Comparison of ENCODE assay signal across 22 cellular contexts in genomic region chr2:122863516-122863915, GRCh38.
DNase-seq lines count a peak whose midpoint lies in the region; ATAC-seq, FAIRE-seq and TF ChIP-seq lines count a peak whose summit lies in the region.
"Had no signal": no experiment of that assay in that cellular context is flagged by ENCODE, and none has a peak within 500 bp of the region (broad histone marks: within the 10 kb centered on the region; RNA-seq: fewer than 3 reads in every experiment).

No MANE protein-coding gene starts in this region.

- TF ChIP-seq RAD21 in GM12878 (IDR thresholded peaks at IDR 0.05; ENCODE audit: insufficient read depth, low read depth, low read length), result no peak

- H3K9ac ChIP-seq in GM12878 (ENCODE audit: control insufficient read depth, insufficient read depth, low read length), result no peak overlapping the region

- no peaks in the 10 kb centered on the region for H3K4me1 ChIP-seq in GM12878 (ENCODE audit: control insufficient read depth, insufficient read depth, low read length)
- no peaks in the 10 kb centered on the region for H3K4me1 ChIP-seq in body of pancreas
- H3K4me1 ChIP-seq in CD8-positive, alpha-beta T cell (ENCODE audit: insufficient read depth, low read length), result no peaks in the 10 kb centered on the region
- H3K4me1 ChIP-seq: psoas muscle had no signal

- RAD21 ChIA-PET in GM12878 (lab: Charles Lee; ENCODE audit: unreplicated experiment), result interaction anchor here (0.9 to 1.8 kb wide), 6 partner anchors 10 to 124 kb away, joined by 3 to 4 read pairs (median 4); no protein-coding TSS in a partner anchor

- H3K4me3 ChIP-seq in GM12878 (no peak overlapping the region), body of pancreas (no peak overlapping the region)
- H3K4me3 ChIP-seq in CD8-positive, alpha-beta T cell (ENCODE audit: low read depth, low read length), result no peak overlapping the region
- H3K4me3 ChIP-seq: dorsolateral prefrontal cortex, psoas muscle, smooth muscle cell had no signal

- CTCF ChIA-PET in GM12878 (lab: Yijun Ruan, JAX), result interaction anchor here (1.0 kb wide), 1 partner anchor 8 kb away, joined by 3 read pairs; no protein-coding TSS in a partner anchor
- CTCF ChIA-PET in CD8-positive, alpha-beta T cell (lab: Charles Lee), result no interaction called here

- no peaks in the 10 kb centered on the region for H3K27me3 Mint-ChIP-seq in CD8-positive, alpha-beta T cell (ENCODE audit: low read depth)
- H3K27me3 Mint-ChIP-seq: T-helper 17 cell had no signal

- H3K9me3 ChIP-seq in GM12878 (replicated peaks; ENCODE audit: control insufficient read depth, insufficient read depth, low read length), result no peaks in the 10 kb centered on the region
- H3K9me3 ChIP-seq in body of pancreas, result no peaks in the 10 kb centered on the region
- no peaks in the 10 kb centered on the region for H3K9me3 ChIP-seq in CD8-positive, alpha-beta T cell (ENCODE audit: low read length)
- H3K9me3 ChIP-seq: psoas muscle had no signal

- no peaks in the 10 kb centered on the region for H4K20me1 ChIP-seq in GM12878 (ENCODE audit: control insufficient read depth, insufficient read depth)

- peaks cover 7% of the 10 kb centered on the region for H3K9me3 Mint-ChIP-seq in CD8-positive, alpha-beta T cell
- H3K9me3 Mint-ChIP-seq: nephron progenitor cell had no signal

- TF ChIP-seq EP300 in GM12878 (IDR thresholded peaks at IDR 0.05; ENCODE audit: borderline replicate concordance in 1 of 2, control insufficient read depth in 1 of 2, low read depth in 2 of 2, low read length in 2 of 2), result peak; percentile 40 to 48; a peak in 1 of 4 replicates

- ATAC-seq in GM19468 (IDR thresholded peaks at IDR 0.05; ENCODE audit: extremely low read depth, unreplicated experiment), result peak; percentile 62
- ATAC-seq in HG03060 (IDR thresholded peaks at IDR 0.05; ENCODE audit: low read depth, unreplicated experiment), result peak; percentile 53
- ATAC-seq in GM12878, result peak; percentile 89
- ATAC-seq in body of pancreas, result no peak
- ATAC-seq in CD8-positive, alpha-beta T cell, result no peak
- ATAC-seq: HCT116, psoas muscle, T-helper 17 cell had no signal

- intact Hi-C loops in GM12878 (cut with micrococcal nuclease; ENCODE audit: unreplicated experiment) (loop anchor here (5.0 to 10.0 kb wide), 2 partner anchors 111 to 159 kb away; no protein-coding TSS in a partner anchor), body of pancreas (cut with DNase I) (no loop called here)
- intact Hi-C loops in CD8-positive, alpha-beta T cell (cut with DNase I, micrococcal nuclease), result no loop called here

- H3K4me2 ChIP-seq in GM12878 (ENCODE audit: control insufficient read depth, insufficient read depth), result no peak overlapping the region
- H3K4me2 ChIP-seq: smooth muscle cell had no signal

- no peak for TF ChIP-seq POLR2A in GM12878 (IDR thresholded peaks at IDR 0.05; ENCODE audit: low read depth, low read length)
- no peak for TF ChIP-seq POLR2A in body of pancreas (IDR thresholded peaks at IDR 0.05)

- FAIRE-seq in GM18507 (lab: Jason Lieb, UNC), result peak; percentile 62
- FAIRE-seq in GM12878 (lab: Jason Lieb, UNC), result no peak
- FAIRE-seq: bronchial epithelial cell, frontal cortex, G401.6 had no signal

- POLR2A ChIA-PET in GM12878 (lab: Charles Lee), result interaction anchor here (0.9 to 1.2 kb wide), 3 partner anchors 34 to 214 kb away, joined by 3 read pairs; no protein-coding TSS in a partner anchor
- POLR2A ChIA-PET in CD8-positive, alpha-beta T cell (lab: Charles Lee), result no interaction called here

- H3K27me3 ChIP-seq in GM12878 (replicated peaks in 1 of 2; ENCODE audit: control insufficient read depth in 2 of 2, insufficient read depth in 2 of 2, low read length in 1 of 2), result no peaks in the 10 kb centered on the region
- no peaks in the 10 kb centered on the region for H3K27me3 ChIP-seq in body of pancreas
- H3K27me3 ChIP-seq in CD8-positive, alpha-beta T cell (ENCODE audit: insufficient read depth, low read length), result no peaks in the 10 kb centered on the region
- H3K27me3 ChIP-seq: dorsolateral prefrontal cortex had no signal

- no peak overlapping the region for H2AFZ ChIP-seq in GM12878 (ENCODE audit: control insufficient read depth, low read depth, low read length)

- H3K27ac ChIP-seq in GM12878 (ENCODE audit: control insufficient read depth, insufficient read depth) (no peak overlapping the region), body of pancreas (no peak overlapping the region)
- no peak overlapping the region for H3K27ac ChIP-seq in CD8-positive, alpha-beta T cell (ENCODE audit: low read depth, low read length)
- H3K27ac ChIP-seq: dorsolateral prefrontal cortex, psoas muscle had no signal

- WGBS in GM12878 (ENCODE audit: insufficient coverage, insufficient replicate concordance, low lambda C conversion rate, missing lambda C conversion rate), result 0% methylated on average over 3 of the region's 3 CpGs
- WGBS in body of pancreas, 2 donors, result 35 to 45% methylated on average over 3 of the region's 3 CpGs

- no peaks in the 10 kb centered on the region for H3K79me2 ChIP-seq in GM12878 (ENCODE audit: control insufficient read depth, insufficient read depth, low read length)

- no peak overlapping the region for H3K27ac Mint-ChIP-seq in CD8-positive, alpha-beta T cell
- H3K27ac Mint-ChIP-seq: nephron progenitor cell, T-helper 17 cell had no signal

- in situ Hi-C loops in GM12878 (cut with MboI), result no loop called here

- BruUV-seq in GM12878 (replicated peaks; lab: Mats Ljungman, UMichigan), result no TSS peak

- SMC1A ChIA-PET in GM12878 (lab: Charles Lee; ENCODE audit: uncharacterized antibody, unreplicated experiment), result interaction anchor here (0.8 to 2.4 kb wide), 13 partner anchors 11 to 477 kb away, joined by 3 to 11 read pairs (median 3); no protein-coding TSS in a partner anchor

- H3K4me1 Mint-ChIP-seq in CD8-positive, alpha-beta T cell (ENCODE audit: low read depth), result no peaks in the 10 kb centered on the region
- H3K4me1 Mint-ChIP-seq: T-helper 17 cell had no signal

- H3K4me3 Mint-ChIP-seq in CD8-positive, alpha-beta T cell, result no peak overlapping the region
- H3K4me3 Mint-ChIP-seq: nephron progenitor cell, T-helper 17 cell had no signal

- H3K36me3 Mint-ChIP-seq in CD8-positive, alpha-beta T cell, result no peaks in the 10 kb centered on the region

- H3K36me3 ChIP-seq in GM12878 (ENCODE audit: control insufficient read depth in 2 of 2, insufficient read depth in 2 of 2, low read length in 1 of 2) (no peaks in the 10 kb centered on the region), body of pancreas (replicated peaks in 1 of 2; ENCODE audit: insufficient read depth in 1 of 2, low read depth in 2 of 2) (no peaks in the 10 kb centered on the region)
- H3K36me3 ChIP-seq in CD8-positive, alpha-beta T cell (ENCODE audit: insufficient read depth, low read length), result no peaks in the 10 kb centered on the region

- DNase-seq in GM18507 (ENCODE audit: extremely low spot score, insufficient read length, low read depth) (no peak), GM12878 (ENCODE audit: low read depth, low spot score) (peak; percentile 38), A172 (ENCODE audit: low spot score) (no peak), body of pancreas (no peak)
- no peak for DNase-seq in CD8-positive, alpha-beta T cell
- DNase-seq: activated CD4-positive, CD25-positive, alpha-beta regulatory T cell; activated CD8-positive, alpha-beta memory T cell treated with anti-CD3 and anti-CD28 coated beads for 24 hours; COR-L47; dorsolateral prefrontal cortex; KG1; NCI-H1048; nephron progenitor cell; psoas muscle; SHP77 treated with DMSO at 0.1 percent for 48 hours; T-helper 17 cell had no signal

- no peak for TF ChIP-seq CTCF in GM12878 (IDR thresholded peaks at IDR 0.05 in 2 of 3, conservative IDR thresholded peaks at IDR 0.05 in 1 of 3; ENCODE audit: control insufficient read depth in 2 of 3, extremely low read depth in 1 of 3, insufficient read depth in 1 of 3, low read depth in 3 of 3, low read length in 3 of 3)
- TF ChIP-seq CTCF in body of pancreas (IDR thresholded peaks at IDR 0.05), result no peak
- TF ChIP-seq CTCF in CD8-positive, alpha-beta T cell (IDR thresholded peaks at IDR 0.05), result no peak

TF ChIP-seq in GM12878, 131 proteins besides CTCF, POLR2A, EP300 and RAD21 (continues in another document):
- TF ChIP-seq BRCA1 (IDR thresholded peaks at IDR 0.05; ENCODE audit: low read depth, low read length), result no peak
- peak; percentile 83 for TF ChIP-seq BCL11A (IDR thresholded peaks at IDR 0.05; ENCODE audit: low read depth, low read length)
- TF ChIP-seq SREBF1 (IDR thresholded peaks at IDR 0.05; ENCODE audit: low read length), result no peak
- peak; percentile 50; the same call in 1 of the 2 replicates for TF ChIP-seq BMI1 (IDR thresholded peaks at IDR 0.05; ENCODE audit: borderline replicate concordance)
- no peak for TF ChIP-seq GATAD2B (conservative IDR thresholded peaks at IDR 0.05; ENCODE audit: low read depth)
- TF ChIP-seq MLLT1 (IDR thresholded peaks at IDR 0.05), result 0 out of 2 replicates have a peak, but pooled peaks have one; percentile 15

Comparison
In these comparisons a context has a peak if more than half of its experiments do, and no peak if none do; other contexts are left out.
1. ATAC-seq: peak in GM19468 (single experiment), HG03060 (single experiment) and GM12878 (single experiment); none in body of pancreas (single experiment) and CD8-positive, alpha-beta T cell (single experiment).